Comparison of ENCODE assay signal across 1 cellular context in the genomic region with DNA sequence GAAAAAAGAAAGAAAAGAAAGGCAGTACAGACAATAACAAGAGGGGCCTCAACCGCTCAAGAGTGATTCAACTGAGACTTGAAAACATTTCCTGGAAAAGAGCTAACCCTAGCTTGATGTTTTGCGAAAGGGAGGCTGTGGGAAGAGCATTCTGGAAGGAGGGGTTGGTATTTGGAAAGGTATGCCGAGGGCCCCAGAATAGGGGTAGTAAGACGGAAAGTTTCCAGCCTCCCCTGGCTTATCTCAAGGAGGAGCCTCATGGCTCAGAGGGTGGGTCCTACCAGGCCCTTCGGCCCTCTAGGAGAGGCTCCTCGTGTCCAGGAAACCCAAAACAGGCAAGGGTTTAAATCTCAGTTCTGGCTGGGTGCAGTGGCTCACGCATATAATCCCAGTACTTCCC.
TF ChIP-seq lines count a peak whose summit lies in the region.

No MANE protein-coding gene starts in this region.

TF ChIP-seq in H1, 55 proteins besides CTCF, POLR2A, EP300 and RAD21:
- TF ChIP-seq SP1 (IDR thresholded peaks at IDR 0.05; ENCODE audit: low read depth, low read length) (peak; percentile 59), RXRA (IDR thresholded peaks at IDR 0.05; ENCODE audit: insufficient read depth, low read depth, low read length) (no peak), JUN (IDR thresholded peaks at IDR 0.05; ENCODE audit: low read depth, low read length) (no peak), MAFK (IDR thresholded peaks at IDR 0.05; ENCODE audit: low read depth, low read length) (no peak), TEAD4 (IDR thresholded peaks at IDR 0.05; ENCODE audit: low read depth, low read length) (peak; percentile 52; the same call in 1 of the 2 replicates), RNF2 (IDR thresholded peaks at IDR 0.05; ENCODE audit: borderline replicate concordance, low read depth, low read length, missing control alignments, poor library complexity, severe bottlenecking) (no peak)
- TF ChIP-seq, protein P1, sequence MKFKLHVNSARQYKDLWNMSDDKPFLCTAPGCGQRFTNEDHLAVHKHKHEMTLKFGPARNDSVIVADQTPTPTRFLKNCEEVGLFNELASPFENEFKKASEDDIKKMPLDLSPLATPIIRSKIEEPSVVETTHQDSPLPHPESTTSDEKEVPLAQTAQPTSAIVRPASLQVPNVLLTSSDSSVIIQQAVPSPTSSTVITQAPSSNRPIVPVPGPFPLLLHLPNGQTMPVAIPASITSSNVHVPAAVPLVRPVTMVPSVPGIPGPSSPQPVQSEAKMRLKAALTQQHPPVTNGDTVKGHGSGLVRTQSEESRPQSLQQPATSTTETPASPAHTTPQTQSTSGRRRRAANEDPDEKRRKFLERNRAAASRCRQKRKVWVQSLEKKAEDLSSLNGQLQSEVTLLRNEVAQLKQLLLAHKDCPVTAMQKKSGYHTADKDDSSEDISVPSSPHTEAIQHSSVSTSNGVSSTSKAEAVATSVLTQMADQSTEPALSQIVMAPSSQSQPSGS (IDR thresholded peaks at IDR 0.05; ENCODE audit: low read length), result no peak
